3 cellular contexts compared by ENCODE assay signal in the genomic region with DNA sequence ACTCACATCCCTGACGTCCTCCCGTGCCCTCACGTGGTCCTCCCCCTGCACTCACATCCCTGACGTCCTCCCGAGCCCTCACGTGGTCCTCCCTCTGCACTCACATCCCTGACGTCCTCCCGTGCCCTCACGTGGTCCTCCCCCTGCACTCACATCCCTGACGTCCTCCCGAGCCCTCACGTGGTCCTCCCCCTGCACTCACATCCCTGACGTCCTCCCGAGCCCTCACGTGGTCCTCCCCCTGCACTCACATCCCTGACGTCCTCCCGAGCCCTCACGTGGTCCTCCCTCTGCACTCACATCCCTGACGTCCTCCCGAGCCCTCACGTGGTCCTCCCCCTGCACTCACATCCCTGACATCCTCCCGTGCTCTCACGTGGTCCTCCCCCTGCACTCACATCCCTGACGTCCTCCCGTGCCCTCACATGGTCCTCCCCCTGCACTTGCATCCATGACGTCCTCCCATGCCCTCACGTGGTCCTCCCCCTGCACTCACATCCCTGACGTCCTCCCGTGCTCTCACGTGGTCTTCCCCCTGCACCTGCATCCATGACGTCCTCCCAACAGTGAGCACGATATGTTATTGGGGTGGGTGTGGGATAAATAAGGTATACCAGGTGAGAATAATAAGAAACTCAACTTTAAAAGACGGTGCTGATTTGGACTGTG. TPM values are rescaled to one million over a fixed set of nuclear protein-coding genes. Genes with fewer than 3 reads are reported as not detected.
"Had no signal": no experiment of that assay in that cellular context is flagged by ENCODE, and none has a peak within 500 bp of the region (broad histone marks: within the 10 kb centered on the region; RNA-seq: fewer than 3 reads in every experiment).

No MANE protein-coding gene starts in this region.

RNA-seq across cellular contexts. Expression of gene SAMD11, which starts 57.0 kb away (rescaled TPM):
- total RNA-seq: naive thymus-derived CD8-positive, alpha-beta T cell; natural killer cell treated with Interleukin-12 subunit alpha and Interleukin-12 subunit beta and Interleukin-15 and Interleukin-18, amount 100 ng/mL, for 72 hours; subcutaneous adipose tissue had no signal
